ENCODE assay signal across 8 cellular contexts in genomic region chr4:38667005-38667771, GRCh38. TPM values are rescaled to one million over a fixed set of nuclear protein-coding genes. Genes with fewer than 3 reads are reported as not detected.
A peak's percentile ranks its signal among the peaks of the same experiment; 100 is the strongest.
DNase-seq lines count a peak whose midpoint lies in the region; ATAC-seq, FAIRE-seq and TF ChIP-seq lines count a peak whose summit lies in the region.

No MANE protein-coding gene starts in this region.

- no peaks in the 10 kb centered on the region for H3K79me2 ChIP-seq in Loucy (ENCODE audit: insufficient read depth, low read length)
- peaks cover 62% of the 10 kb centered on the region for H3K79me2 ChIP-seq in neural cell (replicated peaks; ENCODE audit: insufficient read depth, low read length)

- H4K20me1 ChIP-seq in Loucy (ENCODE audit: insufficient read depth, low read length, poor library complexity, severe bottlenecking): no peaks in the 10 kb centered on the region
- H4K20me1 ChIP-seq in neural cell (ENCODE audit: insufficient read depth): no peaks in the 10 kb centered on the region

- TF ChIP-seq CTCF in Loucy (conservative IDR thresholded peaks at IDR 0.05; ENCODE audit: low read length): no peak
- TF ChIP-seq CTCF in neural cell (IDR thresholded peaks at IDR 0.05; ENCODE audit: poor library complexity, severe bottlenecking): no peak

- no peak for FAIRE-seq in frontal cortex (lab: Jason Lieb, UNC)

- DNase-seq in GM03348 (ENCODE audit: low spot score): peak; percentile 87
- DNase-seq in SHP77 (lab: John Stamatoyannopoulos, UW): peak; percentile 67 to 87
- DNase-seq in activated naive CD8-positive, alpha-beta T cell treated with anti-CD3 and anti-CD28 coated beads for 36 hours: peak; percentile 61
- peak; percentile 54 to 69 for DNase-seq in frontal cortex (ENCODE audit: low spot score in 2 of 2)

- no peak overlapping the region for H3K4me3 ChIP-seq in Loucy (ENCODE audit: low read length, poor library complexity, severe bottlenecking)
- H3K4me3 ChIP-seq in neural cell (ENCODE audit: low read length): peak overlapping the region; percentile 82

- no peaks in the 10 kb centered on the region for H3K9me3 ChIP-seq in Loucy (ENCODE audit: insufficient read depth, low read depth, low read length)
- no peaks in the 10 kb centered on the region for H3K9me3 ChIP-seq in neural cell (ENCODE audit: low read length)

- peaks cover 67% of the 10 kb centered on the region for H3K4me1 Mint-ChIP-seq in activated naive CD8-positive, alpha-beta T cell treated with anti-CD3 and anti-CD28 coated beads for 36 hours

- H3F3A ChIP-seq in Loucy (ENCODE audit: low read depth): peaks cover 7% of the 10 kb centered on the region; the same call in 1 of the 2 replicates
- H3F3A ChIP-seq in neural cell (ENCODE audit: insufficient read depth, low read length, poor library complexity, severe bottlenecking): peaks cover 7% of the 10 kb centered on the region

- peaks cover 11% of the 10 kb centered on the region for H3K4me1 ChIP-seq in Loucy (ENCODE audit: insufficient read depth, low read length, poor library complexity, severe bottlenecking)

- no peak for ATAC-seq in GM21723 (IDR thresholded peaks at IDR 0.05; ENCODE audit: unreplicated experiment)
- no peak for ATAC-seq in HG02623 (IDR thresholded peaks at IDR 0.05; ENCODE audit: unreplicated experiment)

- H3K36me3 Mint-ChIP-seq in activated naive CD8-positive, alpha-beta T cell treated with anti-CD3 and anti-CD28 coated beads for 36 hours: peaks cover under 1% of the 10 kb centered on the region

- H3K27me3 ChIP-seq in Loucy (ENCODE audit: insufficient read depth, low read length, poor library complexity, severe bottlenecking): peaks cover 61% of the 10 kb centered on the region
- H3K27me3 ChIP-seq in neural cell (ENCODE audit: insufficient read depth, low read depth, low read length): no peaks in the 10 kb centered on the region

- no peak for TF ChIP-seq RAD21 in neural cell (conservative IDR thresholded peaks at IDR 0.05)

- peak overlapping the region; percentile 24 for H3K4me2 ChIP-seq in Loucy (ENCODE audit: low read depth, low read length, poor library complexity, severe bottlenecking)
- H3K4me2 ChIP-seq in neural cell (ENCODE audit: low read length): peak overlapping the region; percentile 97

- H3K4me3 Mint-ChIP-seq in activated naive CD8-positive, alpha-beta T cell treated with anti-CD3 and anti-CD28 coated beads for 36 hours: peak overlapping the region; percentile 81

- H2AFZ ChIP-seq in Loucy (ENCODE audit: low read length) (no peak overlapping the region), neural cell (ENCODE audit: low read depth, low read length) (peak overlapping the region; percentile 58)

- H3K9me2 ChIP-seq in Loucy (replicated peaks; ENCODE audit: low read depth, low read length) (no peaks in the 10 kb centered on the region), neural cell (ENCODE audit: insufficient read depth, low read length) (no peaks in the 10 kb centered on the region)

- H3K36me3 ChIP-seq in Loucy (ENCODE audit: insufficient read depth, low read length) (no peaks in the 10 kb centered on the region), neural cell (ENCODE audit: insufficient read depth, low read length) (no peaks in the 10 kb centered on the region)

- peak overlapping the region; percentile 92 for H3K27ac Mint-ChIP-seq in activated naive CD8-positive, alpha-beta T cell treated with anti-CD3 and anti-CD28 coated beads for 36 hours

- H3K9me3 Mint-ChIP-seq in activated naive CD8-positive, alpha-beta T cell treated with anti-CD3 and anti-CD28 coated beads for 36 hours: no peaks in the 10 kb centered on the region

- peak; percentile 23 for TF ChIP-seq EP300 in neural cell (conservative IDR thresholded peaks at IDR 0.05; ENCODE audit: poor library complexity, severe bottlenecking)

- peak overlapping the region; percentile 69 for H3K27ac ChIP-seq in neural cell (ENCODE audit: low read length)

- H3K27me3 Mint-ChIP-seq in activated naive CD8-positive, alpha-beta T cell treated with anti-CD3 and anti-CD28 coated beads for 36 hours: no peaks in the 10 kb centered on the region

- H3K9ac ChIP-seq in Loucy (ENCODE audit: low read depth, low read length, poor library complexity, severe bottlenecking): no peak overlapping the region
- peak overlapping the region; percentile 85 for H3K9ac ChIP-seq in neural cell (ENCODE audit: low read length)

TF ChIP-seq in neural cell, 6 proteins besides CTCF, POLR2A, EP300 and RAD21:
- peak; percentile 54 for TF ChIP-seq REST (IDR thresholded peaks at IDR 0.05; ENCODE audit: borderline replicate concordance)
- TF ChIP-seq MXI1 (conservative IDR thresholded peaks at IDR 0.05; ENCODE audit: poor library complexity, severe bottlenecking): no peak
- TF ChIP-seq EZH2 (IDR thresholded peaks at IDR 0.05; ENCODE audit: borderline replicate concordance, insufficient read depth, low read length, poor library complexity, severe bottlenecking): no peak
- peak; percentile 23 for TF ChIP-seq TAF1 (IDR thresholded peaks at IDR 0.05; ENCODE audit: low read depth)
- no peak for TF ChIP-seq SMC3 (conservative IDR thresholded peaks at IDR 0.05; ENCODE audit: poor library complexity)
- TF ChIP-seq POLR2AphosphoS5 (IDR thresholded peaks at IDR 0.05): peak; percentile 69

RNA-seq across cellular contexts. Expression of gene KLF3, which starts 3.2 kb away (rescaled TPM):
- total RNA-seq in activated naive CD8-positive, alpha-beta T cell treated with anti-CD3 and anti-CD28 coated beads for 36 hours: 10 to 100 TPM; 10.0 to 10.4 TPM
- total RNA-seq in frontal cortex: 12.2 TPM
- 12.3 and 12.5 TPM in 2 replicates for polyA plus RNA-seq in neural cell
- 13.6 and 16.1 TPM in 2 replicates for polyA minus RNA-seq in neural cell
